Comparison of ENCODE assay signal across 11 cellular contexts in genomic region chr14:101119830-101120571, GRCh38.
DNase-seq lines count a peak whose midpoint lies in the region; ATAC-seq and TF ChIP-seq lines count a peak whose summit lies in the region.
"Had no signal": no experiment of that assay in that cellular context is flagged by ENCODE, and none has a peak within 500 bp of the region (broad histone marks: within the 10 kb centered on the region; RNA-seq: fewer than 3 reads in every experiment).

No MANE protein-coding gene starts in this region.

- H3K27ac Mint-ChIP-seq in WTC11 = no peak overlapping the region

- no peaks in the 10 kb centered on the region for H3K9me3 Mint-ChIP-seq in WTC11

- H4K20me1 ChIP-seq in DND-41 (ENCODE audit: insufficient read depth, low read length) = no peaks in the 10 kb centered on the region

- H3K27ac ChIP-seq in DND-41 (ENCODE audit: low read length) = peak overlapping the region; percentile 93
- peak overlapping the region in 1 of 2 donors; percentile 20 for H3K27ac ChIP-seq in right atrium auricular region
- no peak overlapping the region for H3K27ac ChIP-seq in rectal smooth muscle tissue (ENCODE audit: low read depth, low read length)
- H3K27ac ChIP-seq: SJCRH30 had no signal

- H3K27me3 ChIP-seq in DND-41 (ENCODE audit: insufficient read depth, low read length, poor library complexity) = no peaks in the 10 kb centered on the region
- H3K27me3 ChIP-seq in right atrium auricular region = no peaks in the 10 kb centered on the region
- no peaks in the 10 kb centered on the region for H3K27me3 ChIP-seq in rectal smooth muscle tissue (ENCODE audit: control insufficient read depth, insufficient read depth, low read length)
- H3K27me3 ChIP-seq: pancreas, SJCRH30 had no signal

- ATAC-seq in DND-41 (ENCODE audit: insufficient read depth, low read depth) = no peak; the same call in 2 of the 3 replicates
- ATAC-seq in WTC11 = peak; percentile 46; the same call in 1 of the 2 replicates
- ATAC-seq in HG02885 (IDR thresholded peaks at IDR 0.05; ENCODE audit: poor library complexity, unreplicated experiment) = no peak

- TF ChIP-seq CTCF in DND-41 (IDR thresholded peaks at IDR 0.05; ENCODE audit: borderline replicate concordance, extremely low read depth, low read length, poor library complexity, severe bottlenecking) = peak; percentile 46
- TF ChIP-seq CTCF in WTC11 (IDR thresholded peaks at IDR 0.05) = no peak
- no peak for TF ChIP-seq CTCF in right atrium auricular region (IDR thresholded peaks at IDR 0.05)

- no peak overlapping the region for H3K4me3 Mint-ChIP-seq in WTC11

- peak; percentile 34 for DNase-seq in DND-41
- no peak for DNase-seq in WTC11 (ENCODE audit: low spot score)
- peak; percentile 51 for DNase-seq in right atrium auricular region (ENCODE audit: low spot score)
- no peak for DNase-seq in NCI-H774 (lab: John Stamatoyannopoulos, UW)
- no peak for DNase-seq in activated CD4-positive, alpha-beta T cell treated with anti-CD3 and anti-CD28 coated beads, Interleukin-2, amount 50 U/mL, for 48 hours
- no peak for DNase-seq in amniotic stem cell (lab: John Stamatoyannopoulos, UW)
- DNase-seq: GOT3 had no signal

- peak overlapping the region in 1 of 2 experiments; percentile 58; a peak in 2 of 4 replicates for H3K4me3 ChIP-seq in DND-41 (ENCODE audit: low read depth in 1 of 2, low read length in 2 of 2)
- H3K4me3 ChIP-seq in right atrium auricular region = peak overlapping the region in 1 of 2 donors; percentile 18
- peak overlapping the region; percentile 24 for H3K4me3 ChIP-seq in rectal smooth muscle tissue (ENCODE audit: low read length)
- H3K4me3 ChIP-seq: SJCRH30 had no signal

- peaks cover 24% of the 10 kb centered on the region for H3K4me1 Mint-ChIP-seq in WTC11

- H2AFZ ChIP-seq in DND-41 (ENCODE audit: low read depth, low read length) = peak overlapping the region; percentile 70

- POLR2A ChIA-PET in WTC11 (lab: Charles Lee) = no interaction called here

- peaks cover 7% of the 10 kb centered on the region; the same call in 1 of the 2 replicates for H3K27me3 Mint-ChIP-seq in WTC11 (ENCODE audit: low read depth)

- no peaks in the 10 kb centered on the region for H3K36me3 Mint-ChIP-seq in WTC11

- peak overlapping the region; percentile 79 for H3K4me2 ChIP-seq in DND-41 (ENCODE audit: insufficient read depth, low read length)

- CTCF ChIA-PET in WTC11 (lab: Charles Lee) = interaction anchor here (1.9 kb wide), 1 partner anchor 63 kb away, joined by 6 read pairs; no protein-coding TSS in a partner anchor

- H3K9ac ChIP-seq in DND-41 (ENCODE audit: low read depth, low read length) (peak overlapping the region; percentile 84), rectal smooth muscle tissue (ENCODE audit: low read length) (no peak overlapping the region)

- H3K9me3 ChIP-seq in DND-41 (ENCODE audit: insufficient read depth, low read length, severe bottlenecking) (no peaks in the 10 kb centered on the region), right atrium auricular region (no peaks in the 10 kb centered on the region)
- H3K9me3 ChIP-seq: pancreas, SJCRH30 had no signal

- H3K36me3 ChIP-seq in DND-41 (ENCODE audit: insufficient read depth, low read length) (peaks cover 4% of the 10 kb centered on the region; the same call in 1 of the 2 replicates), right atrium auricular region (no peaks in the 10 kb centered on the region), rectal smooth muscle tissue (ENCODE audit: control insufficient read depth, insufficient read depth, low read length) (no peaks in the 10 kb centered on the region)
- H3K36me3 ChIP-seq: pancreas, SJCRH30 had no signal

- H3K4me1 ChIP-seq in DND-41 (ENCODE audit: insufficient read depth, low read length) = peaks cover 41% of the 10 kb centered on the region
- no peaks in the 10 kb centered on the region for H3K4me1 ChIP-seq in right atrium auricular region
- no peaks in the 10 kb centered on the region for H3K4me1 ChIP-seq in rectal smooth muscle tissue (ENCODE audit: control insufficient read depth, insufficient read depth, low read length)
- H3K4me1 ChIP-seq: pancreas, SJCRH30 had no signal

- H3K79me2 ChIP-seq in DND-41 (ENCODE audit: insufficient read depth, low read length) = peaks cover 25% of the 10 kb centered on the region

TF ChIP-seq in WTC11, 78 proteins besides CTCF, POLR2A, EP300 and RAD21:
- TF ChIP-seq FOXP1 (CRISPR knock-in tag; IDR thresholded peaks at IDR 0.05; ENCODE audit: borderline replicate concordance) (no peak), PRRX2 (CRISPR knock-in tag; IDR thresholded peaks at IDR 0.05) (no peak), TEAD1 (CRISPR knock-in tag; IDR thresholded peaks at IDR 0.05) (no peak), MLX (CRISPR knock-in tag; IDR thresholded peaks at IDR 0.05) (no peak), ZBTB43 (CRISPR knock-in tag; IDR thresholded peaks at IDR 0.05) (no peak), ZBTB21 (CRISPR knock-in tag; IDR thresholded peaks at IDR 0.05; ENCODE audit: borderline replicate concordance) (no peak), TEAD4 (CRISPR knock-in tag; IDR thresholded peaks at IDR 0.05) (no peak), JUN (CRISPR knock-in tag; IDR thresholded peaks at IDR 0.05) (no peak)
- TF ChIP-seq, protein P1, sequence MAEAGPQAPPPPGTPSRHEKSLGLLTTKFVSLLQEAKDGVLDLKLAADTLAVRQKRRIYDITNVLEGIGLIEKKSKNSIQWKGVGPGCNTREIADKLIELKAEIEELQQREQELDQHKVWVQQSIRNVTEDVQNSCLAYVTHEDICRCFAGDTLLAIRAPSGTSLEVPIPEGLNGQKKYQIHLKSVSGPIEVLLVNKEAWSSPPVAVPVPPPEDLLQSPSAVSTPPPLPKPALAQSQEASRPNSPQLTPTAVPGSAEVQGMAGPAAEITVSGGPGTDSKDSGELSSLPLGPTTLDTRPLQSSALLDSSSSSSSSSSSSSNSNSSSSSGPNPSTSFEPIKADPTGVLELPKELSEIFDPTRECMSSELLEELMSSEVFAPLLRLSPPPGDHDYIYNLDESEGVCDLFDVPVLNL (CRISPR knock-in tag; IDR thresholded peaks at IDR 0.05; ENCODE audit: borderline replicate concordance, low read depth) = no peak

Comparison
In these comparisons a context has a peak if more than half of its experiments do, and no peak if none do; other contexts are left out.
1. DNase-seq: peak in DND-41 (single experiment) and right atrium auricular region (single experiment); none in WTC11 (single experiment), NCI-H774 (single experiment), activated CD4-positive, alpha-beta T cell treated with anti-CD3 and anti-CD28 coated beads, Interleukin-2, amount 50 U/mL, for 48 hours (0 of 2) and amniotic stem cell (single experiment).